Comparison of ENCODE assay signal across 1 cellular context in the genomic region with DNA sequence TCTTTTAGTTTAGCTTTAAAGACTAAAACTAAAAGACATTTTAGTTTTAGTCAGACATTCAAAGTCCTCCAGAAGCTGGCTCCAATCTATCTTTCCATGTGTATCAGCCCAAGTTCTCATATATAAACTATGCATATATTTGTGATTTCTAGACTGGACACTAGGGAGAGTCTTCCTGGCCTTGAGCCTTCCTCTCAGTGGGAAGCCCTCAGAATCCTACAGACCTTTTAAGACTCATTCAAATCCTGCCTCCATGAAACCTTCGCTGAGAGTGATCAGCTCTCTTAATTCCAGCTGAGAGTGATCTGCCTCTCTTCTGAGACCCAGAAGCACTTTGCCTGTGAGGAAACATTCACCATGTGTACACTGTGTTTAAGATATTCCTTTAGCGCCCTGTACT.
TF ChIP-seq lines count a peak whose summit lies in the region.

No MANE protein-coding gene starts in this region.

TF ChIP-seq in K562, 482 proteins besides CTCF, POLR2A, EP300 and RAD21:
- TF ChIP-seq ZNF224 (CRISPR knock-in tag; IDR thresholded peaks at IDR 0.05) (no peak), E2F5 (CRISPR knock-in tag; IDR thresholded peaks at IDR 0.05) (no peak), ZNF311 (CRISPR knock-in tag; IDR thresholded peaks at IDR 0.05) (no peak), MBD1 (CRISPR knock-in tag; IDR thresholded peaks at IDR 0.05) (no peak), ATF1 (CRISPR knock-in tag; IDR thresholded peaks at IDR 0.05) (no peak), ATF1 (tag; IDR thresholded peaks at IDR 0.05) (no peak), SNIP1 (IDR thresholded peaks at IDR 0.05; ENCODE audit: low read depth) (no peak), NCOR1 (IDR thresholded peaks at IDR 0.05) (no peak), PRMT5 (CRISPR knock-in tag; IDR thresholded peaks at IDR 0.05) (no peak), MCM3 (IDR thresholded peaks at IDR 0.05) (no peak), BRF1 (IDR thresholded peaks at IDR 0.05; ENCODE audit: borderline replicate concordance, extremely low read depth, insufficient read length) (no peak), CHD1 (IDR thresholded peaks at IDR 0.05; ENCODE audit: low read length) (no peak), THRAP3 (IDR thresholded peaks at IDR 0.05; ENCODE audit: borderline replicate concordance) (no peak), ZNF583 (CRISPR knock-in tag; IDR thresholded peaks at IDR 0.05) (no peak), ZNF551 (CRISPR knock-in tag; IDR thresholded peaks at IDR 0.05) (no peak), POLR2H (tag; IDR thresholded peaks at IDR 0.05; ENCODE audit: low read depth) (no peak)
- TF ChIP-seq, protein P1, sequence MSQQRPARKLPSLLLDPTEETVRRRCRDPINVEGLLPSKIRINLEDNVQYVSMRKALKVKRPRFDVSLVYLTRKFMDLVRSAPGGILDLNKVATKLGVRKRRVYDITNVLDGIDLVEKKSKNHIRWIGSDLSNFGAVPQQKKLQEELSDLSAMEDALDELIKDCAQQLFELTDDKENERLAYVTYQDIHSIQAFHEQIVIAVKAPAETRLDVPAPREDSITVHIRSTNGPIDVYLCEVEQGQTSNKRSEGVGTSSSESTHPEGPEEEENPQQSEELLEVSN (IDR thresholded peaks at IDR 0.05; ENCODE audit: borderline replicate concordance in 1 of 2, extremely low read depth in 1 of 2, insufficient read depth in 1 of 2, insufficient read length in 1 of 2, low read depth in 1 of 2, low read length in 1 of 2, poor library complexity in 1 of 2, severe bottlenecking in 1 of 2), result no peak
- TF ChIP-seq, protein P2, sequence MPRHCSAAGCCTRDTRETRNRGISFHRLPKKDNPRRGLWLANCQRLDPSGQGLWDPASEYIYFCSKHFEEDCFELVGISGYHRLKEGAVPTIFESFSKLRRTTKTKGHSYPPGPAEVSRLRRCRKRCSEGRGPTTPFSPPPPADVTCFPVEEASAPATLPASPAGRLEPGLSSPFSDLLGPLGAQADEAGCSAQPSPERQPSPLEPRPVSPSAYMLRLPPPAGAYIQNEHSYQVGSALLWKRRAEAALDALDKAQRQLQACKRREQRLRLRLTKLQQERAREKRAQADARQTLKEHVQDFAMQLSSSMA (CRISPR knock-in tag; IDR thresholded peaks at IDR 0.05), result no peak
